In the genomic region with DNA sequence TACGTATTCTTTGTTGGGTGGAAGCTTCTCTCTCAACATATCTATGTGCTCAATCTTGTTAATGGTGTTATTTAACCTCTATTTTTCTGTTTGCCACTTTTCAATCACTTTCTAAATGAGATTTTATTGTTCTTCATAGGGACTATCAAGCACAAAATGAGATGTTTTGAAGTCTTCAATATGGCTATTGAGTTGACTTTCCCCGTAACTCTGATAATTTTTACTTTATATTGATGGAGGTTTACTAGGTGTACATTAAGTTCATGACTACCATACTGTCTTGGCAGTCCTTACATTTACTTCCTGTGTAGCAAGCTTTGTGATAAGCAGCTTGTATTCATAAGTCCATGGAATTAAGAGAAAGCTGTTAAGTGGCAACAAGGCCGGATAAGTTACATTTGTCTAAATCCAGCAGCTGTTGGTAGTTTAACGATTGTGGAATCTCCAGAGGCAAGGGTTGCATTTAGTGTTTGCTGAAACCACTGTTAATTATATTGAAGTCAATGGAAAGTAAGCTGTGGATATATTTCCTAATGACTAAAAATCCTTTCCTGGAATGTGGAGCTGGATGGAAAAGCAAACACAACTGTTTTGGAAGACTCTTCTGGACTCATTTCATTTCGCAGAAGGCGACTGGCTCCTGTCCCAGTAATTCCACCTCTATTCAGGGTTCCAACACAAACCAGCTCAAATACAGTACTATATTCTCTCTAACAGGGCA, we compare ENCODE assay signal across 1 cellular context.
A peak's percentile ranks its signal among the peaks of the same experiment; 100 is the strongest.
TF ChIP-seq lines count a peak whose summit lies in the region.

No MANE protein-coding gene starts in this region.

TF ChIP-seq in K562, 482 proteins besides CTCF, POLR2A, EP300 and RAD21 (continued from another document and continues in another):
- TF ChIP-seq SIX5 (IDR thresholded peaks at IDR 0.05; ENCODE audit: borderline replicate concordance in 1 of 2, insufficient read depth in 1 of 2, low read depth in 1 of 2, low read length in 2 of 2): no peak
- TF ChIP-seq NR1H2 (CRISPR knock-in tag; IDR thresholded peaks at IDR 0.05): no peak
- TF ChIP-seq ZNF165 (CRISPR knock-in tag; IDR thresholded peaks at IDR 0.05; ENCODE audit: borderline replicate concordance): no peak
- TF ChIP-seq MTF1 (CRISPR knock-in tag; IDR thresholded peaks at IDR 0.05; ENCODE audit: borderline replicate concordance): no peak
- TF ChIP-seq BCOR (IDR thresholded peaks at IDR 0.05): peak; percentile 54; the same call in 1 of the 2 replicates
- TF ChIP-seq ETS2 (tag; IDR thresholded peaks at IDR 0.05; ENCODE audit: borderline replicate concordance, poor library complexity, severe bottlenecking): no peak
- TF ChIP-seq PHB (CRISPR knock-in tag; IDR thresholded peaks at IDR 0.05): no peak
- TF ChIP-seq, protein P1, sequence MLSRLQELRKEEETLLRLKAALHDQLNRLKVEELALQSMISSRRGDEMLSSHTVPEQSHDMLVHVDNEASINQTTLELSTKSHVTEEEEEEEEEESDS (CRISPR knock-in tag; IDR thresholded peaks at IDR 0.05): no peak
- TF ChIP-seq, protein P2, sequence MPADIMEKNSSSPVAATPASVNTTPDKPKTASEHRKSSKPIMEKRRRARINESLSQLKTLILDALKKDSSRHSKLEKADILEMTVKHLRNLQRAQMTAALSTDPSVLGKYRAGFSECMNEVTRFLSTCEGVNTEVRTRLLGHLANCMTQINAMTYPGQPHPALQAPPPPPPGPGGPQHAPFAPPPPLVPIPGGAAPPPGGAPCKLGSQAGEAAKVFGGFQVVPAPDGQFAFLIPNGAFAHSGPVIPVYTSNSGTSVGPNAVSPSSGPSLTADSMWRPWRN (IDR thresholded peaks at IDR 0.05; ENCODE audit: low read depth): no peak; the same call in 1 of the 2 replicates
- no peak for TF ChIP-seq SAFB (IDR thresholded peaks at IDR 0.05; ENCODE audit: borderline replicate concordance, low read depth, low read length)
- TF ChIP-seq RBFOX2 (IDR thresholded peaks at IDR 0.05; ENCODE audit: low read depth, low read length): no peak
- TF ChIP-seq, protein P3, sequence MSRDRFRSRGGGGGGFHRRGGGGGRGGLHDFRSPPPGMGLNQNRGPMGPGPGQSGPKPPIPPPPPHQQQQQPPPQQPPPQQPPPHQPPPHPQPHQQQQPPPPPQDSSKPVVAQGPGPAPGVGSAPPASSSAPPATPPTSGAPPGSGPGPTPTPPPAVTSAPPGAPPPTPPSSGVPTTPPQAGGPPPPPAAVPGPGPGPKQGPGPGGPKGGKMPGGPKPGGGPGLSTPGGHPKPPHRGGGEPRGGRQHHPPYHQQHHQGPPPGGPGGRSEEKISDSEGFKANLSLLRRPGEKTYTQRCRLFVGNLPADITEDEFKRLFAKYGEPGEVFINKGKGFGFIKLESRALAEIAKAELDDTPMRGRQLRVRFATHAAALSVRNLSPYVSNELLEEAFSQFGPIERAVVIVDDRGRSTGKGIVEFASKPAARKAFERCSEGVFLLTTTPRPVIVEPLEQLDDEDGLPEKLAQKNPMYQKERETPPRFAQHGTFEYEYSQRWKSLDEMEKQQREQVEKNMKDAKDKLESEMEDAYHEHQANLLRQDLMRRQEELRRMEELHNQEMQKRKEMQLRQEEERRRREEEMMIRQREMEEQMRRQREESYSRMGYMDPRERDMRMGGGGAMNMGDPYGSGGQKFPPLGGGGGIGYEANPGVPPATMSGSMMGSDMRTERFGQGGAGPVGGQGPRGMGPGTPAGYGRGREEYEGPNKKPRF (IDR thresholded peaks at IDR 0.05; ENCODE audit: low read depth, low read length): no peak
- TF ChIP-seq ZNF75A (CRISPR knock-in tag; IDR thresholded peaks at IDR 0.05): no peak
- TF ChIP-seq PHF8 (IDR thresholded peaks at IDR 0.05; ENCODE audit: borderline replicate concordance, low read length): no peak
- TF ChIP-seq LARP7 (IDR thresholded peaks at IDR 0.05): no peak
- TF ChIP-seq BRD4 (IDR thresholded peaks at IDR 0.05): no peak
- no peak for TF ChIP-seq ZNF57 (CRISPR knock-in tag; IDR thresholded peaks at IDR 0.05)
- TF ChIP-seq, protein P4, sequence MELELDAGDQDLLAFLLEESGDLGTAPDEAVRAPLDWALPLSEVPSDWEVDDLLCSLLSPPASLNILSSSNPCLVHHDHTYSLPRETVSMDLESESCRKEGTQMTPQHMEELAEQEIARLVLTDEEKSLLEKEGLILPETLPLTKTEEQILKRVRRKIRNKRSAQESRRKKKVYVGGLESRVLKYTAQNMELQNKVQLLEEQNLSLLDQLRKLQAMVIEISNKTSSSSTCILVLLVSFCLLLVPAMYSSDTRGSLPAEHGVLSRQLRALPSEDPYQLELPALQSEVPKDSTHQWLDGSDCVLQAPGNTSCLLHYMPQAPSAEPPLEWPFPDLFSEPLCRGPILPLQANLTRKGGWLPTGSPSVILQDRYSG (tag; conservative IDR thresholded peaks at IDR 0.05; ENCODE audit: low read depth): no peak
- TF ChIP-seq, protein P5, sequence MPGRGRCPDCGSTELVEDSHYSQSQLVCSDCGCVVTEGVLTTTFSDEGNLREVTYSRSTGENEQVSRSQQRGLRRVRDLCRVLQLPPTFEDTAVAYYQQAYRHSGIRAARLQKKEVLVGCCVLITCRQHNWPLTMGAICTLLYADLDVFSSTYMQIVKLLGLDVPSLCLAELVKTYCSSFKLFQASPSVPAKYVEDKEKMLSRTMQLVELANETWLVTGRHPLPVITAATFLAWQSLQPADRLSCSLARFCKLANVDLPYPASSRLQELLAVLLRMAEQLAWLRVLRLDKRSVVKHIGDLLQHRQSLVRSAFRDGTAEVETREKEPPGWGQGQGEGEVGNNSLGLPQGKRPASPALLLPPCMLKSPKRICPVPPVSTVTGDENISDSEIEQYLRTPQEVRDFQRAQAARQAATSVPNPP (IDR thresholded peaks at IDR 0.05; ENCODE audit: borderline replicate concordance, insufficient read depth, insufficient read length): no peak
- TF ChIP-seq, protein P6, sequence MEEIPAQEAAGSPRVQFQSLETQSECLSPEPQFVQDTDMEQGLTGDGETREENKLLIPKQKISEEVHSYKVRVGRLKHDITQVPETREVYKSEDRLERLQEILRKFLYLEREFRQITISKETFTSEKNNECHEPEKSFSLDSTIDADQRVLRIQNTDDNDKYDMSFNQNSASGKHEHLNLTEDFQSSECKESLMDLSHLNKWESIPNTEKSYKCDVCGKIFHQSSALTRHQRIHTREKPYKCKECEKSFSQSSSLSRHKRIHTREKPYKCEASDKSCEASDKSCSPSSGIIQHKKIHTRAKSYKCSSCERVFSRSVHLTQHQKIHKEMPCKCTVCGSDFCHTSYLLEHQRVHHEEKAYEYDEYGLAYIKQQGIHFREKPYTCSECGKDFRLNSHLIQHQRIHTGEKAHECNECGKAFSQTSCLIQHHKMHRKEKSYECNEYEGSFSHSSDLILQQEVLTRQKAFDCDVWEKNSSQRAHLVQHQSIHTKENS (CRISPR knock-in tag; IDR thresholded peaks at IDR 0.05): no peak
- TF ChIP-seq ETV6 (IDR thresholded peaks at IDR 0.05; ENCODE audit: borderline replicate concordance in 1 of 2, low read depth in 2 of 2, low read length in 1 of 2): no peak
- TF ChIP-seq ETV6 (CRISPR knock-in tag; IDR thresholded peaks at IDR 0.05; ENCODE audit: borderline replicate concordance): no peak
- TF ChIP-seq ZEB2 (IDR thresholded peaks at IDR 0.05): no peak
- TF ChIP-seq POLR2AphosphoS5 (IDR thresholded peaks at IDR 0.05; ENCODE audit: control insufficient read depth, insufficient read depth, low read depth, low read length): peak; percentile 94
- peak; percentile 95 for TF ChIP-seq ETV1 (tag; conservative IDR thresholded peaks at IDR 0.05; ENCODE audit: low read depth)
- TF ChIP-seq, protein P7, sequence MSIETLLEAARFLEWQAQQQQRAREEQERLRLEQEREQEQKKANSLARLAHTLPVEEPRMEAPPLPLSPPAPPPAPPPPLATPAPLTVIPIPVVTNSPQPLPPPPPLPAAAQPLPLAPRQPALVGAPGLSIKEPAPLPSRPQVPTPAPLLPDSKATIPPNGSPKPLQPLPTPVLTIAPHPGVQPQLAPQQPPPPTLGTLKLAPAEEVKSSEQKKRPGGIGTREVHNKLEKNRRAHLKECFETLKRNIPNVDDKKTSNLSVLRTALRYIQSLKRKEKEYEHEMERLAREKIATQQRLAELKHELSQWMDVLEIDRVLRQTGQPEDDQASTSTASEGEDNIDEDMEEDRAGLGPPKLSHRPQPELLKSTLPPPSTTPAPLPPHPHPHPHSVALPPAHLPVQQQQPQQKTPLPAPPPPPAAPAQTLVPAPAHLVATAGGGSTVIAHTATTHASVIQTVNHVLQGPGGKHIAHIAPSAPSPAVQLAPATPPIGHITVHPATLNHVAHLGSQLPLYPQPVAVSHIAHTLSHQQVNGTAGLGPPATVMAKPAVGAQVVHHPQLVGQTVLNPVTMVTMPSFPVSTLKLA (conservative IDR thresholded peaks at IDR 0.05): peak in 1 of 2 experiments; percentile 61; a peak in 2 of 4 replicates
- no peak for TF ChIP-seq TAF15 (IDR thresholded peaks at IDR 0.05; ENCODE audit: low read depth, low read length)
- TF ChIP-seq CSDE1 (IDR thresholded peaks at IDR 0.05): no peak
- TF ChIP-seq HIVEP1 (CRISPR knock-in tag; IDR thresholded peaks at IDR 0.05): no peak
- no peak for TF ChIP-seq CHD1 (IDR thresholded peaks at IDR 0.05; ENCODE audit: low read length)
- peak; percentile 94 for TF ChIP-seq CBFA2T2 (conservative IDR thresholded peaks at IDR 0.05)
- peak; percentile 76 for TF ChIP-seq NUFIP1 (IDR thresholded peaks at IDR 0.05; ENCODE audit: partially characterized antibody)
- TF ChIP-seq SREBF2 (CRISPR knock-in tag; IDR thresholded peaks at IDR 0.05): no peak
- no peak for TF ChIP-seq PRMT5 (CRISPR knock-in tag; IDR thresholded peaks at IDR 0.05)
- TF ChIP-seq ZC3H11A (IDR thresholded peaks at IDR 0.05; ENCODE audit: low read depth, low read length): no peak
- no peak for TF ChIP-seq SRSF9 (IDR thresholded peaks at IDR 0.05; ENCODE audit: borderline replicate concordance, low read depth, low read length)
- peak; percentile 95 for TF ChIP-seq NCOR1 (IDR thresholded peaks at IDR 0.05)
- TF ChIP-seq ESRRB (CRISPR knock-in tag; IDR thresholded peaks at IDR 0.05; ENCODE audit: borderline replicate concordance): no peak
- peak; percentile 87 for TF ChIP-seq NFIC (IDR thresholded peaks at IDR 0.05)
- TF ChIP-seq, protein P8, sequence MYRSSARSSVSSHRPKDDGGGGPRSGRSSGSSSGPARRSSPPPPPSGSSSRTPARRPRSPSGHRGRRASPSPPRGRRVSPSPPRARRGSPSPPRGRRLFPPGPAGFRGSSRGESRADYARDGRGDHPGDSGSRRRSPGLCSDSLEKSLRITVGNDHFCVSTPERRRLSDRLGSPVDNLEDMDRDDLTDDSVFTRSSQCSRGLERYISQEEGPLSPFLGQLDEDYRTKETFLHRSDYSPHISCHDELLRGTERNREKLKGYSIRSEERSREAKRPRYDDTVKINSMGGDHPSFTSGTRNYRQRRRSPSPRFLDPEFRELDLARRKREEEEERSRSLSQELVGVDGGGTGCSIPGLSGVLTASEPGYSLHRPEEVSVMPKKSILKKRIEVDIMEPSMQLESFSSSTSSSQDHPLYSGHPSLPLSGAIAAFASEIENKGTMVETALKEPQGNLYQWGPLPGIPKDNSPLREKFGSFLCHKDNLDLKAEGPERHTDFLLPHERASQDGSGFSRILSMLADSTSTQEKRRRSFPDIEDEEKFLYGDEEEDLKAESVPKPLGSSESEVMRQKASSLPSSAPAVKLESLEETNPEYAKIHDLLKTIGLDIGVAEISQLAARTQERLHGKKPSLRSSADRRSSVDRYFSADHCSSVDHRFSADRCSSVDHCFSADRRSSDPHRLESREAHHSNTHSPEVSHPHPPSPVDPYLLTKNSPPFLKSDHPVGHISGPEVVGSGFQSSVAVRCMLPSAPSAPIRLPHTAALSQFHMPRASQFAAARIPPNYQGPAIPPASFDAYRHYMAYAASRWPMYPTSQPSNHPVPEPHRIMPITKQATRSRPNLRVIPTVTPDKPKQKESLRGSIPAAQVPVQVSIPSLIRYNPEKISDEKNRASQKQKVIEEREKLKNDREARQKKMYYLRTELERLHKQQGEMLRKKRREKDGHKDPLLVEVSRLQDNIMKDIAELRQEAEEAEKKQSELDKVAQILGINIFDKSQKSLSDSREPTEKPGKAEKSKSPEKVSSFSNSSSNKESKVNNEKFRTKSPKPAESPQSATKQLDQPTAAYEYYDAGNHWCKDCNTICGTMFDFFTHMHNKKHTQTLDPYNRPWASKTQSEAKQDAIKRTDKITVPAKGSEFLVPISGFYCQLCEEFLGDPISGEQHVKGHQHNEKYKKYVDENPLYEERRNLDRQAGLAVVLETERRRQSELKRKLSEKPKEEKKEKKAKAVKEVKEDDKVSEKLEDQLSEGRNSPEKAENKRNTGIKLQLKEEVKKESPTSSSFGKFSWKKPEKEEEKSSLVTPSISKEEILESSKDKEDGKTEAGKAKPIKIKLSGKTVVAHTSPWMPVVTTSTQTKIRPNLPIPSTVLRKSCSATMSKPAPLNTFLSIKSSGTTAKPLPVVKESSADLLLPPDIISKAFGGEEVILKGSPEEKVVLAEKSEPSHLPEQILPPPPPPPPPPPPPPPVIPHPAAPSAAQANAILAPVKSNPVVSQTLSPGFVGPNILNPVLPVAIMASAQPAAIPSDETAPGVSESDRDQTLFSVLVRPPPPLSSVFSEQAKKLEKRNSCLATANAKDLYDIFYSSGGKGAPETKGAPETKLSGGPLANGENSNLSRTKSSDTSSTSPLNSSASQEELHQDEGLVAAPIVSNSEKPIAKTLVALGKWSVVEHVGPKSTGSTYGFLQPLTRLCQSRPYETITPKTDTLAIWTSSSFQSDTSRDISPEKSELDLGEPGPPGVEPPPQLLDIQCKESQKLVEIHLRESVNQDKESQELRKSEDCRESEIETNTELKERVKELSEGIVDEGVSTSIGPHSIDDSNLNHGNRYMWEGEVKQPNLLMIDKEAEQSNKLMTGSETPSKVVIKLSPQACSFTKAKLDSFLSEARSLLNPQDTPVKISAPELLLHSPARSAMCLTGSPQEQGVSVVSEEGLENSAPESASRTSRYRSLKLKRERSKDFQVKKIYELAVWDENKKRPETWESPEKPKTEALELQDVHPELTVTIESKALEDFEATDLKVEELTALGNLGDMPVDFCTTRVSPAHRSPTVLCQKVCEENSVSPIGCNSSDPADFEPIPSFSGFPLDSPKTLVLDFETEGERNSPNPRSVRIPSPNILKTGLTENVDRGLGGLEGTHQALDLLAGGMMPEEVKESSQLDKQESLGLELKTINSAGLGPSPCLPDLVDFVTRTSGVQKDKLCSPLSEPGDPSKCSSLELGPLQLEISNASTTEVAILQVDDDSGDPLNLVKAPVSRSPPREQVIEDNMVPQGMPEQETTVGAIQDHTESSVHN (IDR thresholded peaks at IDR 0.05; ENCODE audit: borderline replicate concordance in 1 of 2, low read depth in 1 of 2): no peak
- peak; percentile 56; the same call in 1 of the 2 replicates for TF ChIP-seq HDAC2 (IDR thresholded peaks at IDR 0.05)
- TF ChIP-seq PCBP2 (IDR thresholded peaks at IDR 0.05; ENCODE audit: low read depth, low read length, poor library complexity, severe bottlenecking): no peak
- TF ChIP-seq SMARCC2 (IDR thresholded peaks at IDR 0.05; ENCODE audit: low read depth): peak; percentile 70; the same call in 1 of the 2 replicates
- TF ChIP-seq PHF20 (IDR thresholded peaks at IDR 0.05; ENCODE audit: partially characterized antibody): no peak
- TF ChIP-seq, protein P9, sequence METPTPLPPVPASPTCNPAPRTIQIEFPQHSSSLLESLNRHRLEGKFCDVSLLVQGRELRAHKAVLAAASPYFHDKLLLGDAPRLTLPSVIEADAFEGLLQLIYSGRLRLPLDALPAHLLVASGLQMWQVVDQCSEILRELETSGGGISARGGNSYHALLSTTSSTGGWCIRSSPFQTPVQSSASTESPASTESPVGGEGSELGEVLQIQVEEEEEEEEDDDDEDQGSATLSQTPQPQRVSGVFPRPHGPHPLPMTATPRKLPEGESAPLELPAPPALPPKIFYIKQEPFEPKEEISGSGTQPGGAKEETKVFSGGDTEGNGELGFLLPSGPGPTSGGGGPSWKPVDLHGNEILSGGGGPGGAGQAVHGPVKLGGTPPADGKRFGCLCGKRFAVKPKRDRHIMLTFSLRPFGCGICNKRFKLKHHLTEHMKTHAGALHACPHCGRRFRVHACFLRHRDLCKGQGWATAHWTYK (CRISPR knock-in tag; IDR thresholded peaks at IDR 0.05): no peak
- TF ChIP-seq GTF2A2 (tag; IDR thresholded peaks at IDR 0.05): no peak
